10 cellular contexts compared by ENCODE assay signal in genomic region chr3:147540921-147541320, GRCh38.
"Had no signal": no experiment of that assay in that cellular context is flagged by ENCODE, and none has a peak within 500 bp of the region (broad histone marks: within the 10 kb centered on the region; RNA-seq: fewer than 3 reads in every experiment).

No MANE protein-coding gene starts in this region.

- H3K9ac ChIP-seq: GM23248 had no signal

- H3K36me3 ChIP-seq: HAP-1 had no signal

- H3K4me3 ChIP-seq: GM23248, GM23338, HAP-1 had no signal

- H3K9me3 ChIP-seq: HAP-1 had no signal

- H2AFZ ChIP-seq: GM23248, GM23338 had no signal

- H3K4me1 ChIP-seq: HAP-1 had no signal

- H3K4me2 ChIP-seq: GM23338 had no signal

- DNase-seq: GM23248, GOT3, H7, H9, HCEC 1CT, HFFc6 had no signal

- FAIRE-seq: H1 had no signal

- ATAC-seq: GM23338, HCT116 had no signal

- H3K27ac ChIP-seq: GM23248 had no signal
